7 cellular contexts compared by ENCODE assay signal in the genomic region with DNA sequence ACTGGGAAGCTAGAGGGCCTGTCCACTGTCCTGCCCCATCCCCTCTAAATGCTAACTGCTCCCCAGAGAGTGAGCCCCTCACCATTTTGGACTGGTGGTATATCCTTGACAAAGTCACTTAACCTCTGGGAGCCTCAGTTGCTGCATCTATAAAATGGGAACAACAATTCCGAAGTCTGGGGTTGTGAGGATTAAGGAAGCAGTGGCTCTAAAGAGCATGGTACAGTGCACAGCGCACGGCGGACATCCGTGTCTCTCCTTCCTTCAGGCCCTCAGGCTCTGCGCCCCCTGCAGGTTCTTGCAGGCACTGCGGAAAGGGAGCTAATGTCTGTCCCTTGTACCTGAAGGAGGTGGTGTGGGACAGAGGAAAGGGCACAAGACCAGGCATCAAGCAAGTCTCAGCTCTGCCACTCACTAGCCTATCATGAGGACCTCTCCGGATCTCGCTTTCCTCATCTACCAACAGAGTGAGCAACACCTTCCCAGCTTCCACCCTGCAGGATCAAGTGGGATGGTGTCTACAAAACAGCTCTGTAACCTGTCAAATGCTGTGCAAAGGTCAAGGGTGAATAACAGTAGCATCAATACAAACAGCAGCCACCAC. TPM values are rescaled to one million over a fixed set of nuclear protein-coding genes. Genes with fewer than 3 reads are reported as not detected.
DNase-seq lines count a peak whose midpoint lies in the region; TF ChIP-seq lines count a peak whose summit lies in the region.

No MANE protein-coding gene starts in this region.

- WGBS in mesendoderm (ENCODE audit: extremely low coverage, insufficient coverage, low lambda C conversion rate): no CpG with 5 or more reads among the region's 9 CpGs

- H2BK15ac ChIP-seq in mesendoderm (replicated peaks; ENCODE audit: low read depth): no peak overlapping the region

- H3K36me3 ChIP-seq in MM.1S (replicated peaks; ENCODE audit: insufficient read depth, low read length) (no peaks in the 10 kb centered on the region), mesendoderm (ENCODE audit: control insufficient read depth, insufficient read depth, low read length) (peaks cover 3% of the 10 kb centered on the region)

- no peak overlapping the region for H2BK120ac ChIP-seq in mesendoderm (ENCODE audit: low read depth, low read length)

- no peak overlapping the region for H3K56ac ChIP-seq in mesendoderm (ENCODE audit: low read length)

- H3K27ac ChIP-seq in MM.1S (ENCODE audit: low read length) (no peak overlapping the region), mesendoderm (ENCODE audit: low read depth, low read length) (no peak overlapping the region)

- H3K4me2 ChIP-seq in MM.1S (ENCODE audit: low read depth, low read length) (no peak overlapping the region), mesendoderm (ENCODE audit: low read length) (no peak overlapping the region)

- H3K4ac ChIP-seq in mesendoderm (ENCODE audit: low read depth, low read length): no peak overlapping the region

- H4K20me1 ChIP-seq in MM.1S (ENCODE audit: insufficient read depth, low read length): no peaks in the 10 kb centered on the region

- no peaks in the 10 kb centered on the region for H3F3A ChIP-seq in MM.1S (ENCODE audit: insufficient read depth, low read length)

- no peak overlapping the region for H3K23ac ChIP-seq in mesendoderm (ENCODE audit: low read length)

- H3K27me3 ChIP-seq in MM.1S (replicated peaks; ENCODE audit: insufficient read depth, low read length) (no peaks in the 10 kb centered on the region), mesendoderm (ENCODE audit: insufficient read depth, low read length, poor library complexity) (no peaks in the 10 kb centered on the region)

- H2AFZ ChIP-seq in MM.1S (ENCODE audit: low read length): no peak overlapping the region

- H3K4me3 ChIP-seq in MM.1S (ENCODE audit: low read length) (no peak overlapping the region), mesendoderm (ENCODE audit: low read length) (no peak overlapping the region)

- peaks cover 15% of the 10 kb centered on the region for H3K4me1 ChIP-seq in MM.1S (ENCODE audit: low read length)
- H3K4me1 ChIP-seq in mesendoderm (ENCODE audit: control insufficient read depth, low read depth, low read length): no peaks in the 10 kb centered on the region

- TF ChIP-seq CTCF in GM12873 (IDR thresholded peaks at IDR 0.05; ENCODE audit: insufficient read depth, low read depth, low read length, missing control alignments) (peak; percentile 99), MM.1S (IDR thresholded peaks at IDR 0.05; ENCODE audit: low read length) (peak; percentile 95)

- H3K9ac ChIP-seq in MM.1S (ENCODE audit: low read length): no peak overlapping the region
- H3K9ac ChIP-seq in mesendoderm (ENCODE audit: low read length): no peak overlapping the region

- H3K9me3 ChIP-seq in MM.1S (replicated peaks; ENCODE audit: insufficient read depth, low read length): no peaks in the 10 kb centered on the region

- H3K79me1 ChIP-seq in mesendoderm (ENCODE audit: low read length): no peaks in the 10 kb centered on the region

- H3K9me2 ChIP-seq in MM.1S (replicated peaks; ENCODE audit: insufficient read depth, low read length): no peaks in the 10 kb centered on the region

- H2AK5ac ChIP-seq in mesendoderm (ENCODE audit: low read length): no peak overlapping the region

- H4K8ac ChIP-seq in mesendoderm (ENCODE audit: low read depth, low read length): no peak overlapping the region

- no peak overlapping the region for H2BK5ac ChIP-seq in mesendoderm (ENCODE audit: low read length)

- H4K5ac ChIP-seq in mesendoderm (ENCODE audit: low read length): no peak overlapping the region

- peak; percentile 53 for DNase-seq in MM.1S
- peak; percentile 93 for DNase-seq in activated CD4-positive, alpha-beta T cell treated with anti-CD3 and anti-CD28 coated beads for 48 hours
- peak; percentile 88 for DNase-seq in dermis blood vessel endothelial cell
- DNase-seq in mesendoderm: peak; percentile 92
- peak; percentile 58 to 59 for DNase-seq in stimulated activated CD8-positive, alpha-beta memory T cell treated with anti-CD3 and anti-CD28 coated beads, Interleukin-7, amount 100 ng/mL, for 4 hours (ENCODE audit: low read depth in 2 of 2)
- no peak for DNase-seq in foreskin melanocyte

- H3K79me2 ChIP-seq in MM.1S (ENCODE audit: low read length): no peaks in the 10 kb centered on the region
- no peaks in the 10 kb centered on the region for H3K79me2 ChIP-seq in mesendoderm (ENCODE audit: control insufficient read depth, insufficient read depth, low read length)

- no peak overlapping the region for H3K18ac ChIP-seq in mesendoderm (ENCODE audit: low read length)

RNA-seq across cellular contexts. Expression of a gene that starts 20.1 kb away (rescaled TPM):
- total RNA-seq in dermis blood vessel endothelial cell: 223 and 442 TPM in 2 replicates
- 19.2 TPM for polyA plus RNA-seq in mesendoderm (2013, experiment 1 of 2)
- 19.4 TPM for polyA plus RNA-seq in mesendoderm (2013, experiment 2 of 2)
